17 cellular contexts compared by ENCODE assay signal in the genomic region with DNA sequence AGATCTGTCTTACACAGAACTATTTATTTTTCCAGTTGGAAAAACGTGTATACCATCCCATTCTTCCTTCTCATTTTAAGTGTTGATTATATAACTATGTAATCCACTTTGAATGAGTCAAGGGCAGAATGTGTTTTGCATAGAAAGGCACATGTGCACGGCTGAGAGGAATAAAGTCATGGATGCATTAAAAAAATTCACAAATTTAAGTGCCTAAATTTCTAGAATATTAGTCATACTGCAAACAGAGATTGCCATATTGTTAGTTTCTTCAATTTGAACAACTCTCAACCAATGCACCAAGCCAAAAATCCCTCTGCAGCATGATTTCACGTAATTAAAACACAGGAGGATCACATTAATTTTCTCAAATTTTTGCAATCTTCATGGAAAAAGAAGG.
A peak's percentile ranks its signal among the peaks of the same experiment; 100 is the strongest.
DNase-seq lines count a peak whose midpoint lies in the region; ATAC-seq and TF ChIP-seq lines count a peak whose summit lies in the region.
"Had no signal": no experiment of that assay in that cellular context is flagged by ENCODE, and none has a peak within 500 bp of the region (broad histone marks: within the 10 kb centered on the region; RNA-seq: fewer than 3 reads in every experiment).

No MANE protein-coding gene starts in this region.

- no peak overlapping the region for H3K9ac ChIP-seq in neuronal stem cell (ENCODE audit: low read depth, low read length, poor library complexity)
- H3K9ac ChIP-seq: BLaER1 treated with 17β-estradiol and CSF1 and Interleukin-3, amounts not matched to agents 10 nM and 100 nM had no signal

- H4K8ac ChIP-seq in neuronal stem cell (ENCODE audit: low read depth, low read length), result no peak overlapping the region

- H4K91ac ChIP-seq in neuronal stem cell (ENCODE audit: low read depth, low read length, poor library complexity), result no peak overlapping the region

- H3K9me3 ChIP-seq in neuronal stem cell (replicated peaks in 1 of 2; ENCODE audit: control insufficient read depth in 2 of 2, insufficient read depth in 1 of 2, low read depth in 1 of 2, low read length in 2 of 2), result no peaks in the 10 kb centered on the region
- H3K9me3 ChIP-seq: BLaER1 treated with 17β-estradiol and CSF1 and Interleukin-3, amounts not matched to agents 10 nM and 100 nM had no signal

- no peaks in the 10 kb centered on the region for H3K79me1 ChIP-seq in neuronal stem cell (ENCODE audit: low read depth, low read length)

- no peak overlapping the region for H3K4me3 ChIP-seq in brain microvascular endothelial cell (ENCODE audit: low read depth, low read length)
- H3K4me3 ChIP-seq in neuronal stem cell (ENCODE audit: low read length in 2 of 2), result no peak overlapping the region
- H3K4me3 ChIP-seq: BLaER1 treated with 17β-estradiol and CSF1 and Interleukin-3, amounts not matched to agents 10 nM and 100 nM had no signal

- H2BK5ac ChIP-seq in neuronal stem cell (ENCODE audit: low read length), result no peak overlapping the region

- H3K27ac ChIP-seq in brain microvascular endothelial cell (no peak overlapping the region), foreskin keratinocyte (no peak overlapping the region), neuronal stem cell (replicated peaks; ENCODE audit: low read length) (no peak overlapping the region)
- H3K27ac ChIP-seq: BLaER1 treated with 17β-estradiol and CSF1 and Interleukin-3, amounts not matched to agents 10 nM and 100 nM; epithelial cell of prostate had no signal

- ATAC-seq in foreskin keratinocyte, result no peak
- ATAC-seq in GM18873 (IDR thresholded peaks at IDR 0.05; ENCODE audit: low FRiP score, unreplicated experiment), result no peak
- ATAC-seq: HepG2, left ventricle myocardium superior, Panc1, WTC11 had no signal

- no peak overlapping the region for H3K18ac ChIP-seq in neuronal stem cell (ENCODE audit: low read length)

- H2BK15ac ChIP-seq in neuronal stem cell (ENCODE audit: low read length), result no peak overlapping the region

- H3K4me1 ChIP-seq in foreskin keratinocyte (no peaks in the 10 kb centered on the region), neuronal stem cell (ENCODE audit: control insufficient read depth in 2 of 2, insufficient read depth in 1 of 2, low read depth in 1 of 2, low read length in 2 of 2) (no peaks in the 10 kb centered on the region)
- H3K4me1 ChIP-seq: BLaER1 treated with 17β-estradiol and CSF1 and Interleukin-3, amounts not matched to agents 10 nM and 100 nM had no signal

- WGBS in neuronal stem cell (ENCODE audit: extremely low coverage in 2 of 2, insufficient read length in 2 of 2, insufficient replicate concordance in 1 of 2), 2 donors, result no CpG with 5 or more reads among the region's 3 CpGs

- H3K4ac ChIP-seq in neuronal stem cell (ENCODE audit: low read length), result no peak overlapping the region

- H3K27me3 ChIP-seq in brain microvascular endothelial cell (replicated peaks) (no peaks in the 10 kb centered on the region), foreskin keratinocyte (no peaks in the 10 kb centered on the region), neuronal stem cell (ENCODE audit: control insufficient read depth in 3 of 3, insufficient read depth in 3 of 3, low read depth in 1 of 3, low read length in 3 of 3) (no peaks in the 10 kb centered on the region)
- H3K27me3 ChIP-seq: BLaER1 treated with 17β-estradiol and CSF1 and Interleukin-3, amounts not matched to agents 10 nM and 100 nM had no signal

- no peak overlapping the region for H2BK120ac ChIP-seq in neuronal stem cell (ENCODE audit: low read depth, low read length)

- peaks cover 10% of the 10 kb centered on the region for H3K36me3 ChIP-seq in brain microvascular endothelial cell (replicated peaks)
- peaks cover 11 to 74% of the 10 kb centered on the region in 2 donors for H3K36me3 ChIP-seq in neuronal stem cell (replicated peaks in 1 of 2; ENCODE audit: control insufficient read depth in 2 of 2, insufficient read depth in 2 of 2, low read length in 2 of 2)
- H3K36me3 ChIP-seq: BLaER1 treated with 17β-estradiol and CSF1 and Interleukin-3, amounts not matched to agents 10 nM and 100 nM had no signal

- H2BK12ac ChIP-seq in neuronal stem cell (ENCODE audit: low read length), result no peak overlapping the region

- in situ Hi-C loops in brain microvascular endothelial cell (cut with HindIII; ENCODE audit: low pct_ligation_motif_present, low sequenced_read_pairs), result no loop called here

- H3K4me2 ChIP-seq in neuronal stem cell (ENCODE audit: insufficient read depth, low read length, poor library complexity, severe bottlenecking), result no peak overlapping the region
- H3K4me2 ChIP-seq: BLaER1 treated with 17β-estradiol and CSF1 and Interleukin-3, amounts not matched to agents 10 nM and 100 nM had no signal

- TF ChIP-seq CTCF in brain microvascular endothelial cell (IDR thresholded peaks at IDR 0.05; ENCODE audit: low read depth, low read length, missing control alignments) (no peak), foreskin keratinocyte (conservative IDR thresholded peaks at IDR 0.05) (no peak)

- no peak overlapping the region for H2AK5ac ChIP-seq in neuronal stem cell (ENCODE audit: low read depth, low read length)

- no peak overlapping the region for H3K23ac ChIP-seq in neuronal stem cell (ENCODE audit: low read depth, low read length, poor library complexity)

- DNase-seq in Ammon's horn (ENCODE audit: low spot score) (peak; percentile 10), LHCN-M2 (ENCODE audit: low read depth) (peak; percentile 52), brain microvascular endothelial cell (peak; percentile 8), foreskin keratinocyte (peak; percentile 11 to 25), NCI-H2029 treated with DMSO at 0.1 percent for 48 hours (lab: John Stamatoyannopoulos, UW) (no peak), neuronal stem cell (ENCODE audit: low spot score) (no peak), GDM1 (lab: John Stamatoyannopoulos, UW) (no peak)
- DNase-seq: activated naive CD4-positive, alpha-beta T cell; DND-41; left ventricle myocardium superior; substantia nigra had no signal

- no peak overlapping the region for H2AFZ ChIP-seq in neuronal stem cell (ENCODE audit: low read length)

- no peak overlapping the region for H3K14ac ChIP-seq in neuronal stem cell (ENCODE audit: low read length)

Comparison
In these comparisons a context has a peak if more than half of its experiments do, and no peak if none do; other contexts are left out.
1. DNase-seq: peak in Ammon's horn (single experiment), LHCN-M2 (single experiment), brain microvascular endothelial cell (single experiment) and foreskin keratinocyte (2 of 2); none in NCI-H2029 treated with DMSO at 0.1 percent for 48 hours (single experiment), neuronal stem cell (single experiment) and GDM1 (single experiment).